8 cellular contexts compared by ENCODE assay signal in genomic region chr12:26701604-26702215, GRCh38.
DNase-seq lines count a peak whose midpoint lies in the region; ATAC-seq and TF ChIP-seq lines count a peak whose summit lies in the region.

No MANE protein-coding gene starts in this region.

- H3K27me3 ChIP-seq in MG63: no peaks in the 10 kb centered on the region

- DNase-seq in AG10803 (ENCODE audit: low read depth) (peak; percentile 66), NCI-H774 (lab: John Stamatoyannopoulos, UW) (peak; percentile 52), choroid plexus epithelial cell (ENCODE audit: low read depth) (peak; percentile 75), nephron progenitor cell (no peak), MG63 (no peak)
- no peak for DNase-seq in activated T-cell treated with anti-CD3 and anti-CD28 coated beads, Interleukin-2, amount 50 U/mL, for 48 hours

- TF ChIP-seq CTCF in AG10803 (conservative IDR thresholded peaks at IDR 0.05; ENCODE audit: low read length) (peak; percentile 70), GM12875 (IDR thresholded peaks at IDR 0.05; ENCODE audit: borderline replicate concordance, insufficient read depth, low read depth, low read length) (peak; percentile 15; the same call in 1 of the 2 replicates), choroid plexus epithelial cell (conservative IDR thresholded peaks at IDR 0.05; ENCODE audit: low read depth, low read length) (peak; percentile 54), nephron progenitor cell (IDR thresholded peaks at IDR 0.05) (peak; percentile 68)

- H3K9me3 ChIP-seq in MG63: no peaks in the 10 kb centered on the region

- H3K4me3 ChIP-seq in AG10803 (ENCODE audit: low read length) (no peak overlapping the region), GM12875 (ENCODE audit: low read depth, low read length) (no peak overlapping the region), choroid plexus epithelial cell (ENCODE audit: low read depth, low read length) (no peak overlapping the region), MG63 (no peak overlapping the region)

- no peak overlapping the region for H3K27ac Mint-ChIP-seq in nephron progenitor cell

- H3K36me3 Mint-ChIP-seq in nephron progenitor cell (ENCODE audit: low read depth): no peaks in the 10 kb centered on the region

- H3K36me3 ChIP-seq in MG63: no peaks in the 10 kb centered on the region

- ATAC-seq in HG03135 (IDR thresholded peaks at IDR 0.05; ENCODE audit: unreplicated experiment): no peak

- no peak overlapping the region for H3K4me3 Mint-ChIP-seq in nephron progenitor cell

- no peaks in the 10 kb centered on the region for H3K27me3 Mint-ChIP-seq in nephron progenitor cell (ENCODE audit: low read depth, poor library complexity)

- no peaks in the 10 kb centered on the region for H3K9me3 Mint-ChIP-seq in nephron progenitor cell

- H3K4me1 Mint-ChIP-seq in nephron progenitor cell: no peaks in the 10 kb centered on the region

Comparison
In these comparisons a context has a peak if more than half of its experiments do, and no peak if none do; other contexts are left out.
1. DNase-seq: peak in AG10803 (single experiment), NCI-H774 (single experiment) and choroid plexus epithelial cell (single experiment); none in nephron progenitor cell (single experiment), activated T-cell treated with anti-CD3 and anti-CD28 coated beads, Interleukin-2, amount 50 U/mL, for 48 hours (0 of 2) and MG63 (single experiment).
2. CTCF ChIP-seq: peak in every context shown above with its lines; median percentile 70 in AG10803; 68 in nephron progenitor cell; 54 in choroid plexus epithelial cell; 15 in GM12875.